Comparison of ENCODE assay signal across 1 cellular context in the genomic region with DNA sequence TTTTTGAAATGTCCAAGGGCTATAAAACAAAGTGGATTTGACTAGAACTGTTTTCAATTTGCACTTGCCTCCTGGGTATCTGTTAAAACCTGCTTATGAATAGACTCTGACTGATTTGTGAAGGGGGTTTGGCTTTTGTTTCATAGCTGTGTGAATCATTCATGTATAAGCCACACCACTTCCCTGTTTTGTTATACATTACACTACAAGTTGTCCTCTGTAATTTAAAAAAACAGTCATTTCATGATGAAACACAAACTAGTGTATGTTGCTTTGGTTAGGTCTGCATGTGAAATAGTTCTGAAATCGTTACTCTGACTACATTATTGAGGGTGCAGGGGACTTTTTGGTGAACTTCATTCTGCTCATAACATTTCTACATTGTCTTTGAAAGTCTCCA.
TF ChIP-seq lines count a peak whose summit lies in the region.

No MANE protein-coding gene starts in this region.

TF ChIP-seq in HepG2, 621 proteins besides CTCF, POLR2A, EP300 and RAD21 (continued from another document):
- TF ChIP-seq ZHX2 (IDR thresholded peaks at IDR 0.05; ENCODE audit: low read depth) (no peak), ZHX2 (CRISPR knock-in tag; IDR thresholded peaks at IDR 0.05; ENCODE audit: borderline replicate concordance) (no peak), GMEB1 (CRISPR knock-in tag; IDR thresholded peaks at IDR 0.05; ENCODE audit: borderline replicate concordance) (no peak), ZNF772 (CRISPR knock-in tag; IDR thresholded peaks at IDR 0.05) (no peak), KDM5B (CRISPR knock-in tag; IDR thresholded peaks at IDR 0.05; ENCODE audit: borderline replicate concordance) (no peak), TOE1 (CRISPR knock-in tag; IDR thresholded peaks at IDR 0.05) (no peak), CENPBD1 (CRISPR knock-in tag; IDR thresholded peaks at IDR 0.05; ENCODE audit: borderline replicate concordance, low read depth) (no peak), NFRKB (IDR thresholded peaks at IDR 0.05) (no peak), ZNF776 (CRISPR knock-in tag; IDR thresholded peaks at IDR 0.05) (no peak), REST (IDR thresholded peaks at IDR 0.05; ENCODE audit: borderline replicate concordance in 1 of 2, low read depth in 1 of 2, low read length in 2 of 2) (no peak), NCOA2 (CRISPR knock-in tag; IDR thresholded peaks at IDR 0.05) (no peak), KLF15 (CRISPR knock-in tag; IDR thresholded peaks at IDR 0.05; ENCODE audit: borderline replicate concordance) (no peak), HINFP (CRISPR knock-in tag; IDR thresholded peaks at IDR 0.05; ENCODE audit: low read depth) (no peak)
- TF ChIP-seq, protein P1, sequence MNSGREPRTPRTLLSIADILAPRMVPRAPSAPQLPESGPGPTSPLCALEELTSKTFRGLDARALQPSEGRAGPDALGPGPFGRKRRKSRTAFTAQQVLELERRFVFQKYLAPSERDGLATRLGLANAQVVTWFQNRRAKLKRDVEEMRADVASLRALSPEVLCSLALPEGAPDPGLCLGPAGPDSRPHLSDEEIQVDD (CRISPR knock-in tag; IDR thresholded peaks at IDR 0.05; ENCODE audit: borderline replicate concordance): no peak
- TF ChIP-seq, protein P2, sequence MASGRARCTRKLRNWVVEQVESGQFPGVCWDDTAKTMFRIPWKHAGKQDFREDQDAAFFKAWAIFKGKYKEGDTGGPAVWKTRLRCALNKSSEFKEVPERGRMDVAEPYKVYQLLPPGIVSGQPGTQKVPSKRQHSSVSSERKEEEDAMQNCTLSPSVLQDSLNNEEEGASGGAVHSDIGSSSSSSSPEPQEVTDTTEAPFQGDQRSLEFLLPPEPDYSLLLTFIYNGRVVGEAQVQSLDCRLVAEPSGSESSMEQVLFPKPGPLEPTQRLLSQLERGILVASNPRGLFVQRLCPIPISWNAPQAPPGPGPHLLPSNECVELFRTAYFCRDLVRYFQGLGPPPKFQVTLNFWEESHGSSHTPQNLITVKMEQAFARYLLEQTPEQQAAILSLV (CRISPR knock-in tag; IDR thresholded peaks at IDR 0.05; ENCODE audit: borderline replicate concordance): no peak
